ENCODE assay signal across 22 cellular contexts in genomic region chr1:200453544-200453905, GRCh38. TPM values are rescaled to one million over a fixed set of nuclear protein-coding genes. Genes with fewer than 3 reads are reported as not detected.
DNase-seq lines count a peak whose midpoint lies in the region; ATAC-seq, FAIRE-seq and TF ChIP-seq lines count a peak whose summit lies in the region.
"Had no signal": no experiment of that assay in that cellular context is flagged by ENCODE, and none has a peak within 500 bp of the region (broad histone marks: within the 10 kb centered on the region; RNA-seq: fewer than 3 reads in every experiment).

No MANE protein-coding gene starts in this region.

- no peak overlapping the region for H2AK5ac ChIP-seq in H9 (ENCODE audit: insufficient read length, low read length)

- no CpG with 5 or more reads among the region's 3 CpGs for WGBS in H9 (ENCODE audit: extremely low coverage, insufficient read length, low lambda C conversion rate)
- 72 to 76% methylated on average over 3 of the region's 3 CpGs for WGBS in pancreas, 2 donors

- no peaks in the 10 kb centered on the region for H3K9me3 ChIP-seq in H9 (ENCODE audit: control insufficient read depth, low read depth, low read length)
- no peaks in the 10 kb centered on the region for H3K9me3 ChIP-seq in OCI-LY3 (ENCODE audit: insufficient read depth, low read length)
- H3K9me3 ChIP-seq in pancreas: no peaks in the 10 kb centered on the region
- H3K9me3 ChIP-seq: body of pancreas, testis had no signal

- H3K36me3 ChIP-seq in OCI-LY3 (replicated peaks; ENCODE audit: low read depth, low read length): no peaks in the 10 kb centered on the region
- no peaks in the 10 kb centered on the region for H3K36me3 ChIP-seq in pancreas

- DNase-seq in H9 (no peak), foreskin fibroblast (peak; percentile 45 to 71), pancreas (no peak), NCI-H1930 (lab: John Stamatoyannopoulos, UW) (no peak), GM13976 (ENCODE audit: low spot score) (no peak)
- DNase-seq in stimulated activated naive B cell treated with anti-CD40 and anti-IgM and Interleukin-4, amounts not matched to agents 10 μg/mL and 1 μg/mL and 100 μg/mL, for 72 hours: no peak
- DNase-seq: activated CD4-positive, CD25-positive, alpha-beta regulatory T cell treated with anti-CD3 and anti-CD28 coated beads, Interleukin-2, amount 50 U/mL, for 72 hours; activated CD8-positive, alpha-beta memory T cell treated with anti-CD3 and anti-CD28 coated beads for 24 hours; activated naive CD8-positive, alpha-beta T cell treated with anti-CD3 and anti-CD28 coated beads for 36 hours; activated T-cell treated with anti-CD3 and anti-CD28 coated beads, Interleukin-2, amount 50 U/mL, for 72 hours; body of pancreas; C1 segment of cervical spinal cord; MV-4-11; NCI-H2029 treated with DMSO at 0.1 percent for 48 hours; NCI-H510A treated with DMSO at 0.1 percent for 48 hours; testis had no signal

- H4K8ac ChIP-seq in H9 (replicated peaks; ENCODE audit: insufficient read length, low read depth, low read length): no peak overlapping the region

- no peak overlapping the region for H2BK120ac ChIP-seq in H9 (ENCODE audit: low read depth, low read length, poor library complexity, severe bottlenecking)

- H4K20me1 ChIP-seq in H9 (ENCODE audit: control insufficient read depth, insufficient read depth, insufficient read length) (no peaks in the 10 kb centered on the region), OCI-LY3 (ENCODE audit: insufficient read depth, low read length) (no peaks in the 10 kb centered on the region)

- no peak overlapping the region for H4K5ac ChIP-seq in H9 (ENCODE audit: insufficient read length, low read depth, low read length)

- H3K56ac ChIP-seq in H9 (ENCODE audit: insufficient read length, low read depth, low read length): no peak overlapping the region

- H3K27ac Mint-ChIP-seq in H9: peak overlapping the region; percentile 42 to 86 (median 80)
- peak overlapping the region; percentile 32 for H3K27ac Mint-ChIP-seq in stimulated activated naive B cell treated with anti-CD40 and anti-IgM and Interleukin-4, amounts not matched to agents 10 μg/mL and 1 μg/mL and 100 μg/mL, for 72 hours
- H3K27ac Mint-ChIP-seq: activated T-cell treated with anti-CD3 and anti-CD28 coated beads, Interleukin-2, amount 50 U/mL, for 72 hours had no signal

- no peaks in the 10 kb centered on the region for H3K27me3 Mint-ChIP-seq in H9 (ENCODE audit: low read depth)
- H3K27me3 Mint-ChIP-seq in stimulated activated naive B cell treated with anti-CD40 and anti-IgM and Interleukin-4, amounts not matched to agents 10 μg/mL and 1 μg/mL and 100 μg/mL, for 72 hours: peaks cover 5 to 6% of the 10 kb centered on the region in 2 donors

- H3K23ac ChIP-seq in H9 (ENCODE audit: insufficient read length, low read depth, low read length): no peak overlapping the region

- no peak overlapping the region for H4K91ac ChIP-seq in H9 (ENCODE audit: insufficient read length, low read depth, low read length)

- in situ Hi-C loops in GM13976 (cut with MboI; ENCODE audit: low sequenced_read_pairs, unreplicated experiment): no loop called here

- H3K36me3 Mint-ChIP-seq in H9 (ENCODE audit: insufficient read depth in 1 of 3, low read depth in 3 of 3): peaks cover 3 to 9% (median 4%) of the 10 kb centered on the region in 3 experiments; a peak in 5 of 7 replicates
- no peaks in the 10 kb centered on the region for H3K36me3 Mint-ChIP-seq in stimulated activated naive B cell treated with anti-CD40 and anti-IgM and Interleukin-4, amounts not matched to agents 10 μg/mL and 1 μg/mL and 100 μg/mL, for 72 hours

- TF ChIP-seq CTCF in H9 (conservative IDR thresholded peaks at IDR 0.05) (no peak), OCI-LY3 (IDR thresholded peaks at IDR 0.05; ENCODE audit: low read depth, low read length) (no peak), foreskin fibroblast (IDR thresholded peaks at IDR 0.05; ENCODE audit: low read depth, low read length) (no peak), pancreas (IDR thresholded peaks at IDR 0.05) (no peak), GM13976 (IDR thresholded peaks at IDR 0.05; ENCODE audit: borderline replicate concordance, control extremely low read depth, extremely low read depth, insufficient read depth, missing control alignments) (no peak)

- no peaks in the 10 kb centered on the region for H3K79me2 ChIP-seq in H9 (ENCODE audit: insufficient read depth, low read length)
- H3K79me2 ChIP-seq in OCI-LY3 (ENCODE audit: low read length): no peaks in the 10 kb centered on the region

- FAIRE-seq in pancreas (lab: Jason Lieb, UNC): no peak
- FAIRE-seq: endometrium, frontal cortex, GM19239 had no signal

- H3K4me1 Mint-ChIP-seq in H9: peaks cover 23 to 38% of the 10 kb centered on the region in 2 experiments
- H3K4me1 Mint-ChIP-seq in stimulated activated naive B cell treated with anti-CD40 and anti-IgM and Interleukin-4, amounts not matched to agents 10 μg/mL and 1 μg/mL and 100 μg/mL, for 72 hours: peaks cover 22 to 39% of the 10 kb centered on the region in 2 donors

- H3K23me2 ChIP-seq in H9 (ENCODE audit: insufficient read length, low read depth, low read length, poor library complexity, severe bottlenecking): no peaks in the 10 kb centered on the region

- no peaks in the 10 kb centered on the region for H3K79me1 ChIP-seq in H9 (ENCODE audit: insufficient read depth, low read depth, low read length, poor library complexity, severe bottlenecking)

- ATAC-seq in stimulated activated naive B cell treated with anti-CD40 and anti-IgM and Interleukin-4, amounts not matched to agents 10 μg/mL and 1 μg/mL and 100 μg/mL, for 72 hours (replicated peaks): no peak
- no peak for ATAC-seq in pancreas
- ATAC-seq: activated T-cell treated with anti-CD3 and anti-CD28 coated beads, Interleukin-2, amount 50 U/mL, for 72 hours; body of pancreas; left lobe of liver had no signal

- no peak overlapping the region for H3K4ac ChIP-seq in H9 (ENCODE audit: low read depth, low read length)

- H3K9ac ChIP-seq in H9 (ENCODE audit: extremely low read depth, insufficient read length, low read length) (no peak overlapping the region), OCI-LY3 (ENCODE audit: low read length) (peak overlapping the region; percentile 52; the same call in 1 of the 2 replicates)

- H3K4me3 Mint-ChIP-seq in H9: 0 out of 5 replicates have a peak overlapping the region, but pooled peaks of 1 of the 2 experiments have one; percentile 41
- no peak overlapping the region for H3K4me3 Mint-ChIP-seq in stimulated activated naive B cell treated with anti-CD40 and anti-IgM and Interleukin-4, amounts not matched to agents 10 μg/mL and 1 μg/mL and 100 μg/mL, for 72 hours
- H3K4me3 Mint-ChIP-seq: activated naive CD8-positive, alpha-beta T cell treated with anti-CD3 and anti-CD28 coated beads for 36 hours; activated T-cell treated with anti-CD3 and anti-CD28 coated beads, Interleukin-2, amount 50 U/mL, for 72 hours had no signal

- H3K4me1 ChIP-seq in H9 (ENCODE audit: insufficient read depth, low read length) (peaks cover 7% of the 10 kb centered on the region; the same call in 1 of the 2 replicates), OCI-LY3 (ENCODE audit: low read length) (peaks cover 80% of the 10 kb centered on the region), pancreas (no peaks in the 10 kb centered on the region)
- H3K4me1 ChIP-seq: body of pancreas, testis had no signal

- H3K4me2 ChIP-seq in H9 (ENCODE audit: insufficient read depth, insufficient read length, low read length) (peak overlapping the region; percentile 21), OCI-LY3 (ENCODE audit: low read length) (peak overlapping the region; percentile 38)

- no peaks in the 10 kb centered on the region for H3K27me3 ChIP-seq in H9 (ENCODE audit: insufficient read depth, low read length)
- H3K27me3 ChIP-seq in OCI-LY3 (ENCODE audit: low read depth, low read length): no peaks in the 10 kb centered on the region
- H3K27me3 ChIP-seq in pancreas: no peaks in the 10 kb centered on the region
- H3K27me3 ChIP-seq: body of pancreas, testis had no signal

- no peak overlapping the region for H3K18ac ChIP-seq in H9 (ENCODE audit: insufficient read length, low read depth, low read length)

- H3K14ac ChIP-seq in H9 (ENCODE audit: insufficient read depth, low read length): no peak overlapping the region

- H3K27ac ChIP-seq in H9 (ENCODE audit: insufficient read length, low read depth, low read length): peak overlapping the region; percentile 61
- peak overlapping the region; percentile 95 for H3K27ac ChIP-seq in OCI-LY3 (ENCODE audit: low read length)
- H3K27ac ChIP-seq in pancreas: no peak overlapping the region
- H3K27ac ChIP-seq: body of pancreas, coronary artery, testis had no signal

- H3K4me3 ChIP-seq in OCI-LY3 (ENCODE audit: low read length) (no peak overlapping the region), foreskin fibroblast (ENCODE audit: low read depth in 1 of 2, low read length in 2 of 2) (no peak overlapping the region), pancreas (no peak overlapping the region)
- H3K4me3 ChIP-seq: body of pancreas, coronary artery, testis had no signal

- no peaks in the 10 kb centered on the region for H3K9me3 Mint-ChIP-seq in H9
- H3K9me3 Mint-ChIP-seq in stimulated activated naive B cell treated with anti-CD40 and anti-IgM and Interleukin-4, amounts not matched to agents 10 μg/mL and 1 μg/mL and 100 μg/mL, for 72 hours: no peaks in the 10 kb centered on the region
- H3K9me3 Mint-ChIP-seq: activated T-cell treated with anti-CD3 and anti-CD28 coated beads, Interleukin-2, amount 50 U/mL, for 72 hours had no signal

- intact Hi-C loops in pancreas (cut with DNase I): no loop called here

- H2AFZ ChIP-seq in H9 (ENCODE audit: low read length) (no peak overlapping the region), OCI-LY3 (ENCODE audit: low read depth, low read length) (peak overlapping the region; percentile 45; the same call in 1 of the 2 replicates)

- H2BK15ac ChIP-seq in H9 (ENCODE audit: low read depth, low read length): no peak overlapping the region

- H3T11ph ChIP-seq in H9 (ENCODE audit: low read length): no peak overlapping the region

- H2BK20ac ChIP-seq in H9 (ENCODE audit: low read depth, low read length, poor library complexity, severe bottlenecking): no peak overlapping the region

- peak overlapping the region; percentile 35 for H2BK12ac ChIP-seq in H9 (ENCODE audit: insufficient read length, low read depth, low read length)

- H2BK5ac ChIP-seq in H9 (ENCODE audit: insufficient read length, low read length): no peak overlapping the region

RNA-seq across cellular contexts. Expression of gene ZNF281, which starts 43.7 kb away (rescaled TPM):
- total RNA-seq in H9 (2021) (71.9 and 75.2 TPM in 2 replicates), pancreas (1 to 10 TPM; 3.5 to 10.0 (median 4.3) TPM)
- 1 to 10 TPM; 2.2 to 3.2 TPM for polyA plus RNA-seq in pancreas

Comparison
In these comparisons a context has a peak if more than half of its experiments do, and no peak if none do; other contexts are left out.
1. DNase-seq: peak in foreskin fibroblast (2 of 2); none in H9 (single experiment), stimulated activated naive B cell treated with anti-CD40 and anti-IgM and Interleukin-4, amounts not matched to agents 10 μg/mL and 1 μg/mL and 100 μg/mL, for 72 hours (single experiment), pancreas (0 of 6), NCI-H1930 (0 of 2) and GM13976 (single experiment).
2. H3K27ac ChIP-seq: peak in H9 (single experiment) and OCI-LY3 (single experiment); none in pancreas (0 of 4).